Comparison of ENCODE assay signal across 11 cellular contexts in genomic region chr13:113364933-113365371, GRCh38. TPM values are rescaled to one million over a fixed set of nuclear protein-coding genes. Genes with fewer than 3 reads are reported as not detected.
DNase-seq lines count a peak whose midpoint lies in the region; ATAC-seq, FAIRE-seq and TF ChIP-seq lines count a peak whose summit lies in the region.
"Had no signal": no experiment of that assay in that cellular context is flagged by ENCODE, and none has a peak within 500 bp of the region (broad histone marks: within the 10 kb centered on the region; RNA-seq: fewer than 3 reads in every experiment).

No MANE protein-coding gene starts in this region.

- DNase-seq in HepG2 (ENCODE audit: low spot score): no peak
- no peak for DNase-seq in spleen
- DNase-seq in NCI-H774 (lab: John Stamatoyannopoulos, UW): no peak
- no peak for DNase-seq in 8988T
- DNase-seq: activated CD4-positive, alpha-beta T cell treated with anti-CD3 and anti-CD28 coated beads, Interleukin-2, amount 10 ng/mL, durations not matched to agents 24 days and 14 days had no signal

- CTCF ChIA-PET in HepG2 (lab: Yijun Ruan, JAX; ENCODE audit: low intra/inter-chr PET ratio, low total read pairs): no interaction called here

- WGBS in HepG2 (ENCODE audit: low lambda C conversion rate): 93% methylated on average over 21 of the region's 32 CpGs
- 83 to 90% (median 88%) methylated on average over 11 to 32 of the region's 32 CpGs for WGBS in spleen, 5 donors

- TSS peak; percentile 52 for BruUV-seq in HepG2 (replicated peaks; lab: Mats Ljungman, UMichigan)

- intact Hi-C loops in HepG2 (cut with micrococcal nuclease; ENCODE audit: unreplicated experiment) (loop anchor here (5.0 kb wide), 1 partner anchor 68 kb away; the partner anchor contains the start of gene LAMP1), spleen (cut with DNase I; ENCODE audit: low total_unique reads) (no loop called here)

- H3K27ac Mint-ChIP-seq in activated T-helper 17 cell treated with anti-CD3 and anti-CD28 coated beads, Interleukin-2, amount 50 U/mL, for 72 hours: no peak overlapping the region

- TF ChIP-seq RAD21 in HepG2 (CRISPR knock-in tag; IDR thresholded peaks at IDR 0.05): no peak

- H3K79me2 ChIP-seq in HepG2 (ENCODE audit: insufficient read depth, low read length): peaks cover 20% of the 10 kb centered on the region

- H3K36me3 ChIP-seq in ES-I3 (ENCODE audit: insufficient read depth, low read length) (peaks cover 4% of the 10 kb centered on the region; the same call in 1 of the 2 replicates), HepG2 (replicated peaks in 1 of 2; ENCODE audit: control insufficient read depth in 1 of 2, insufficient read depth in 2 of 2, low read length in 2 of 2) (peaks cover 0 to 12% of the 10 kb centered on the region in 2 experiments; a peak in 1 of 5 replicates), spleen (no peaks in the 10 kb centered on the region)

- H3K4me3 Mint-ChIP-seq in activated T-helper 17 cell treated with anti-CD3 and anti-CD28 coated beads, Interleukin-2, amount 50 U/mL, for 72 hours: peak overlapping the region; percentile 27

- no peaks in the 10 kb centered on the region for H3K4me1 Mint-ChIP-seq in activated T-helper 17 cell treated with anti-CD3 and anti-CD28 coated beads, Interleukin-2, amount 50 U/mL, for 72 hours

- TF ChIP-seq POLR2A in HepG2 (IDR thresholded peaks at IDR 0.05; ENCODE audit: insufficient read depth in 1 of 2, low read depth in 2 of 2, low read length in 2 of 2) (no peak), spleen (IDR thresholded peaks at IDR 0.05) (no peak)

- peak overlapping the region; percentile 46 for H3K27ac ChIP-seq in HepG2 (ENCODE audit: extremely low read length, insufficient read depth, low read length)
- H3K27ac ChIP-seq in spleen: peak overlapping the region in 6 of 8 donors; percentile 29 to 68 (median 61)

- FAIRE-seq in HepG2 (lab: Jason Lieb, UNC): no peak
- FAIRE-seq: G401.6 had no signal

- peaks cover 15% of the 10 kb centered on the region; the same call in 1 of the 2 replicates for H4K20me1 ChIP-seq in HepG2 (ENCODE audit: insufficient read depth, low read length)

- no peaks in the 10 kb centered on the region for H3K36me3 Mint-ChIP-seq in activated T-helper 17 cell treated with anti-CD3 and anti-CD28 coated beads, Interleukin-2, amount 50 U/mL, for 72 hours (ENCODE audit: low read depth)

- peaks cover 6 to 24% of the 10 kb centered on the region in 2 experiments; a peak in 4 of 5 replicates for H3K27me3 ChIP-seq in HepG2 (ENCODE audit: control insufficient read depth in 1 of 2, insufficient read depth in 2 of 2, low read length in 2 of 2)
- peaks cover 0 to 65% (median 27%) of the 10 kb centered on the region in 7 donors for H3K27me3 ChIP-seq in spleen (replicated peaks in 1 of 7)

- H3K9me3 Mint-ChIP-seq in activated T-helper 17 cell treated with anti-CD3 and anti-CD28 coated beads, Interleukin-2, amount 50 U/mL, for 72 hours: no peaks in the 10 kb centered on the region
- H3K9me3 Mint-ChIP-seq: activated CD4-positive, alpha-beta T cell treated with anti-CD3 and anti-CD28 coated beads, Interleukin-2, amount 10 ng/mL, durations not matched to agents 24 days and 14 days had no signal

- H3K4me1 ChIP-seq in ES-I3 (ENCODE audit: insufficient read depth, low read length): no peaks in the 10 kb centered on the region
- H3K4me1 ChIP-seq in HepG2 (ENCODE audit: insufficient read depth, low read length): peaks cover 46% of the 10 kb centered on the region
- peaks cover 0 to 36% (median 20%) of the 10 kb centered on the region in 6 donors for H3K4me1 ChIP-seq in spleen

- no peak overlapping the region for H2AFZ ChIP-seq in HepG2 (ENCODE audit: low read length)

- H3K9ac ChIP-seq in ES-I3 (ENCODE audit: low read depth, low read length): peak overlapping the region; percentile 52; the same call in 1 of the 2 replicates
- peak overlapping the region; percentile 52; the same call in 1 of the 2 replicates for H3K9ac ChIP-seq in HepG2 (ENCODE audit: insufficient read depth, low read depth, low read length)

- peaks cover 10% of the 10 kb centered on the region for H3K27me3 Mint-ChIP-seq in activated T-helper 17 cell treated with anti-CD3 and anti-CD28 coated beads, Interleukin-2, amount 50 U/mL, for 72 hours

- H3K4me3 ChIP-seq in HepG2 (replicated peaks in 1 of 3; ENCODE audit: insufficient read depth in 1 of 3, low read depth in 2 of 3, low read length in 3 of 3) (peak overlapping the region in 2 of 3 experiments; percentile 54 to 61; a peak in 2 of 6 replicates), spleen (peak overlapping the region in 5 of 8 donors; percentile 24 to 76 (median 36))

- in situ Hi-C loops in HepG2 (cut with HindIII; ENCODE audit: extremely low pct_ligation_motif_present, low pct_unique_long_range_greater_than_20kb): no loop called here

- TF ChIP-seq CTCF in HepG2 (CRISPR knock-in tag; IDR thresholded peaks at IDR 0.05) (no peak), spleen (IDR thresholded peaks at IDR 0.05 in 8 of 11, conservative IDR thresholded peaks at IDR 0.05 in 3 of 11) (no peak)

- POLR2A ChIA-PET in HepG2 (lab: Yijun Ruan, JAX): no interaction called here

- no peak for ATAC-seq in activated T-helper 17 cell treated with anti-CD3 and anti-CD28 coated beads, Interleukin-2, amount 50 U/mL, for 72 hours (replicated peaks)
- ATAC-seq in HepG2 (no peak), GM19351 (IDR thresholded peaks at IDR 0.05; ENCODE audit: unreplicated experiment) (no peak), GM21737 (IDR thresholded peaks at IDR 0.05; ENCODE audit: unreplicated experiment) (no peak)

- TF ChIP-seq EP300 in HepG2 (IDR thresholded peaks at IDR 0.05; ENCODE audit: low read depth in 2 of 2, low read length in 2 of 2) (no peak), HepG2 (CRISPR knock-in tag; IDR thresholded peaks at IDR 0.05; ENCODE audit: borderline replicate concordance) (no peak)

- H3K9me3 ChIP-seq in ES-I3 (ENCODE audit: control insufficient read depth, insufficient read depth, low read length) (no peaks in the 10 kb centered on the region), HepG2 (ENCODE audit: low read length) (no peaks in the 10 kb centered on the region), spleen (no peaks in the 10 kb centered on the region)

- peak overlapping the region; percentile 47 for H3K4me2 ChIP-seq in HepG2 (ENCODE audit: low read depth, low read length)

TF ChIP-seq in HepG2, 621 proteins besides CTCF, POLR2A, EP300 and RAD21 (continues in another document):
- peak; percentile 43; the same call in 1 of the 2 replicates for TF ChIP-seq ZFX (CRISPR knock-in tag; IDR thresholded peaks at IDR 0.05; ENCODE audit: low read depth)
- TF ChIP-seq ZNF687 (CRISPR knock-in tag; IDR thresholded peaks at IDR 0.05): peak; percentile 72

RNA-seq across cellular contexts. Expression of gene GRTP1, which starts 1.0 kb away (rescaled TPM):
- under 1 TPM in 1 of 2 donors, not detected in 1; 0.26 TPM for total RNA-seq in activated T-helper 17 cell treated with anti-CD3 and anti-CD28 coated beads, Interleukin-2, amount 50 U/mL, for 72 hours
- total RNA-seq in HepG2 (2016; rRNA removed; fragmentation: Illumina TruSeq; extraction: Trizol): 30.3 and 30.8 TPM in 2 replicates
- total RNA-seq in HepG2 (2016; cell fraction: cytosol; rRNA removed; fragmentation: Illumina TruSeq; extraction: Trizol; ENCODE audit: low read depth): 17.7 and 18.0 TPM in 2 replicates
- total RNA-seq in HepG2 (2016; cell fraction: insoluble cytoplasmic fraction; rRNA removed; fragmentation: Illumina TruSeq; extraction: Trizol): 26.5 and 33.7 TPM in 2 replicates
- 27.8 and 29.0 TPM in 2 replicates for total RNA-seq in HepG2 (2016; cell fraction: membrane; rRNA removed; fragmentation: Illumina TruSeq; extraction: Trizol)
- total RNA-seq in HepG2 (2016; cell fraction: nucleus; rRNA removed; fragmentation: Illumina TruSeq; extraction: Trizol): 23.1 and 27.9 TPM in 2 replicates
- 40.5 and 40.6 TPM in 2 replicates for polyA plus RNA-seq in HepG2 (2011; rRNA removed)
- 37.5 and 37.6 TPM in 2 replicates for polyA plus RNA-seq in HepG2 (2011; cell fraction: cytosol; rRNA removed)
- polyA plus RNA-seq in HepG2 (2011; cell fraction: nucleus; rRNA removed): 59.1 and 60.0 TPM in 2 replicates
- polyA plus RNA-seq in HepG2 (2012): 34.3 and 37.7 TPM in 2 replicates
- polyA plus RNA-seq in HepG2 (2016; cell fraction: cytosol; fragmentation: Illumina TruSeq; extraction: Trizol; ENCODE audit: low read depth): 20.4 and 24.5 TPM in 2 replicates
- 35.9 and 37.1 TPM in 2 replicates for polyA plus RNA-seq in HepG2 (2016; cell fraction: insoluble cytoplasmic fraction; fragmentation: Illumina TruSeq; extraction: Trizol; ENCODE audit: low read depth)
- 24.9 and 27.8 TPM in 2 replicates for polyA plus RNA-seq in HepG2 (2016; cell fraction: membrane; fragmentation: Illumina TruSeq; extraction: Trizol; ENCODE audit: low read depth)
- 54.4 and 56.0 TPM in 2 replicates for polyA plus RNA-seq in HepG2 (2016; cell fraction: nucleus; fragmentation: Illumina TruSeq; extraction: Trizol; ENCODE audit: insufficient read depth, low read depth)
- 6.8 and 20.0 TPM in 2 replicates for polyA minus RNA-seq in HepG2 (2011; rRNA and poly(A)+ RNA removed; ENCODE audit: low replicate concordance)
- polyA minus RNA-seq in HepG2 (2011; cell fraction: cytosol; rRNA and poly(A)+ RNA removed): 21.8 and 23.7 TPM in 2 replicates
- polyA minus RNA-seq in HepG2 (2011; cell fraction: nucleus; rRNA and poly(A)+ RNA removed): 23.2 and 26.8 TPM in 2 replicates
- 10 to 100 TPM in 1 of 7 donors, 1 to 10 TPM in 6; 4.0 to 10.5 (median 6.1) TPM for total RNA-seq in spleen
- 1 to 10 TPM; 2.0 to 5.5 (median 2.3) TPM for polyA plus RNA-seq in spleen
- total RNA-seq: activated CD4-positive, alpha-beta T cell treated with anti-CD3 and anti-CD28 coated beads, Interleukin-2, amount 10 ng/mL, durations not matched to agents 24 days and 14 days; RPMI7951 had no signal
